25 cellular contexts compared by ENCODE assay signal in genomic region chr7:354597-355470, GRCh38.
"Had no signal": no experiment of that assay in that cellular context is flagged by ENCODE, and none has a peak within 500 bp of the region (broad histone marks: within the 10 kb centered on the region; RNA-seq: fewer than 3 reads in every experiment).

No MANE protein-coding gene starts in this region.

- H3K27ac ChIP-seq: brain microvascular endothelial cell, coronary artery, epithelial cell of prostate, esophagus squamous epithelium, WERI-Rb-1 had no signal

- H3K4me1 ChIP-seq: gastroesophageal sphincter had no signal

- DNase-seq: activated B cell treated with CpG ODN at 0.5 μM for 24 hours; activated CD4-positive, alpha-beta T cell treated with anti-CD3 and anti-CD28 coated beads for 48 hours; activated CD4-positive, alpha-beta T cell treated with anti-CD3 and anti-CD28 coated beads, Interleukin-2, amount 50 U/mL, for 1 hour; activated CD4-positive, alpha-beta T cell treated with anti-CD3 and anti-CD28 coated beads, Interleukin-2, amount 50 U/mL, for 48 hours; activated CD8-positive, alpha-beta memory T cell treated with anti-CD3 and anti-CD28 coated beads for 24 hours; activated CD8-positive, alpha-beta T cell treated with anti-CD3 and anti-CD28 coated beads for 36 hours; activated effector memory CD4-positive, alpha-beta T cell treated with Interleukin-2 at 50 U/mL for 16 hours; activated gamma-delta T cell treated with Interleukin-2 at 50 U/mL for 16 hours; activated naive CD4-positive, alpha-beta T cell treated with anti-CD3 and anti-CD28 coated beads, Interleukin-2, amount 50 U/mL, for 16 hours; activated naive CD4-positive, alpha-beta T cell treated with Interleukin-2 at 50 U/mL for 16 hours; activated T-cell treated with anti-CD3 and anti-CD28 coated beads, Interleukin-2, amount 50 U/mL, for 4 hours; amniotic stem cell; brain microvascular endothelial cell; effector CD8-positive, alpha-beta T cell; esophagus squamous epithelium; foreskin melanocyte; T-helper 1 cell; T-helper 17 cell; T1000; WERI-Rb-1 had no signal

- H3K36me3 ChIP-seq: brain microvascular endothelial cell, esophagus squamous epithelium, gastroesophageal sphincter, WERI-Rb-1 had no signal

- H3K27me3 ChIP-seq: brain microvascular endothelial cell had no signal

- ATAC-seq: activated CD4-positive, CD25-positive, alpha-beta regulatory T cell treated with anti-CD3 and anti-CD28 coated beads, Interleukin-2, amount 50 U/mL, for 24 hours; activated CD8-positive, alpha-beta T cell treated with anti-CD3 and anti-CD28 coated beads for 36 hours; activated T-cell treated with anti-CD3 and anti-CD28 coated beads, Interleukin-2, amount 50 U/mL, for 4 hours; activated T-helper 17 cell treated with anti-CD3 and anti-CD28 coated beads, Interleukin-2, amount 50 U/mL, for 72 hours; gastroesophageal sphincter; T-helper 17 cell had no signal

- H3K4me3 ChIP-seq: coronary artery, esophagus squamous epithelium, gastroesophageal sphincter had no signal
